In genomic region chr7:64558323-64558705, GRCh38 we compare ENCODE assay signal across 19 cellular contexts. TPM values are rescaled to one million over a fixed set of nuclear protein-coding genes. Genes with fewer than 3 reads are reported as not detected.
A peak's percentile ranks its signal among the peaks of the same experiment; 100 is the strongest.
DNase-seq lines count a peak whose midpoint lies in the region; ATAC-seq, FAIRE-seq and TF ChIP-seq lines count a peak whose summit lies in the region.
"Had no signal": no experiment of that assay in that cellular context is flagged by ENCODE, and none has a peak within 500 bp of the region (broad histone marks: within the 10 kb centered on the region; RNA-seq: fewer than 3 reads in every experiment).

No MANE protein-coding gene starts in this region.

- TF ChIP-seq CTCF in fibroblast of pulmonary artery (IDR thresholded peaks at IDR 0.05; ENCODE audit: low read length, missing control alignments) = no peak
- TF ChIP-seq CTCF in testis (IDR thresholded peaks at IDR 0.05) = no peak
- TF ChIP-seq CTCF in GM13976 (IDR thresholded peaks at IDR 0.05; ENCODE audit: borderline replicate concordance, control extremely low read depth, extremely low read depth, insufficient read depth, missing control alignments) = no peak

- CTCF ChIA-PET in activated CD8-positive, alpha-beta T cell treated with anti-CD3 and anti-CD28 coated beads, Interleukin-2, amount 10 ng/mL, durations not matched to agents 7 days and 5 days (lab: Charles Lee) = no interaction called here

- WGBS in testis, 2 donors = 52 to 68% methylated on average over 1 of the region's 1 CpG

- FAIRE-seq in frontal cortex (lab: Jason Lieb, UNC) = no peak

- no peak for TF ChIP-seq POLR2A in testis (IDR thresholded peaks at IDR 0.05)

- H3K27me3 Mint-ChIP-seq in activated CD8-positive, alpha-beta T cell treated with anti-CD3 and anti-CD28 coated beads, Interleukin-2, amount 10 ng/mL, durations not matched to agents 7 days and 5 days (ENCODE audit: low read depth) = no peaks in the 10 kb centered on the region
- H3K27me3 Mint-ChIP-seq: activated naive CD8-positive, alpha-beta T cell treated with anti-CD3 and anti-CD28 coated beads, Interleukin-2, amount 10 ng/mL, durations not matched to agents 7 days and 5 days; CD4-positive, alpha-beta T cell had no signal

- in situ Hi-C loops in GM13976 (cut with MboI; ENCODE audit: low sequenced_read_pairs, unreplicated experiment) = loop anchor here (25.0 kb wide), 1 partner anchor 246 kb away; the partner anchor contains the start of gene ZNF736

- no peak for ATAC-seq in activated CD8-positive, alpha-beta T cell treated with anti-CD3 and anti-CD28 coated beads, Interleukin-2, amount 10 ng/mL, durations not matched to agents 7 days and 5 days

- H3K36me3 ChIP-seq in testis (ENCODE audit: low read depth, missing control alignments) = no peaks in the 10 kb centered on the region
- H3K36me3 ChIP-seq: neutrophil, Peyer's patch had no signal

- peaks cover 32% of the 10 kb centered on the region for H3K9me3 Mint-ChIP-seq in activated CD8-positive, alpha-beta T cell treated with anti-CD3 and anti-CD28 coated beads, Interleukin-2, amount 10 ng/mL, durations not matched to agents 7 days and 5 days (ENCODE audit: insufficient read depth)

- no peaks in the 10 kb centered on the region for H3K27me3 ChIP-seq in testis
- H3K27me3 ChIP-seq: neutrophil, Peyer's patch, suprapubic skin had no signal

- intact Hi-C loops in testis (cut with DNase I; ENCODE audit: low total_unique reads) = no loop called here

- H3K4me3 ChIP-seq in fibroblast of pulmonary artery (replicated peaks; ENCODE audit: low read depth, low read length) (no peak overlapping the region), testis (no peak overlapping the region)
- H3K4me3 ChIP-seq: Peyer's patch, suprapubic skin had no signal

- H3K4me1 ChIP-seq in testis = peaks cover 24% of the 10 kb centered on the region

- no peaks in the 10 kb centered on the region for H3K9me3 ChIP-seq in testis
- H3K9me3 ChIP-seq: neutrophil, Peyer's patch, suprapubic skin had no signal

- DNase-seq in DMS 273 (lab: John Stamatoyannopoulos, UW; ENCODE audit: unreplicated experiment) = peak; percentile 61
- no peak for DNase-seq in DMS 273 treated with DMSO at 0.1 percent for 48 hours (lab: John Stamatoyannopoulos, UW)
- peak; percentile 61 for DNase-seq in RPMI8226
- DNase-seq in fibroblast of pulmonary artery (ENCODE audit: low read depth) = peak; percentile 3
- no peak for DNase-seq in testis
- DNase-seq in frontal cortex (ENCODE audit: low spot score in 2 of 2) = no peak
- DNase-seq in GM13976 (ENCODE audit: low spot score) = no peak
- no peak for DNase-seq in activated CD8-positive, alpha-beta T cell treated with anti-CD3 and anti-CD28 coated beads, Interleukin-2, amount 10 ng/mL, durations not matched to agents 7 days and 5 days
- DNase-seq: 8988T; activated naive CD8-positive, alpha-beta T cell treated with anti-CD3 and anti-CD28 coated beads, Interleukin-2, amount 10 ng/mL, durations not matched to agents 7 days and 5 days; activated T-cell treated with anti-CD3 and anti-CD28 coated beads for 4 hours; CD4-positive, alpha-beta T cell; NCI-H2029 treated with DMSO at 0.1 percent for 48 hours; NCI-H526; Peyer's patch; stimulated activated CD4-positive, alpha-beta T cell treated with anti-CD3 and anti-CD28 coated beads, Interleukin-15, amount 100 ng/mL, for 24 hours had no signal

- H3K4me1 Mint-ChIP-seq in activated CD8-positive, alpha-beta T cell treated with anti-CD3 and anti-CD28 coated beads, Interleukin-2, amount 10 ng/mL, durations not matched to agents 7 days and 5 days (ENCODE audit: low read depth) = peaks cover 16% of the 10 kb centered on the region

- H3K27ac ChIP-seq in testis = peak overlapping the region; percentile 66 to 76
- H3K27ac ChIP-seq: neutrophil, Peyer's patch, suprapubic skin had no signal

- peaks cover 71% of the 10 kb centered on the region for H3K36me3 Mint-ChIP-seq in activated CD8-positive, alpha-beta T cell treated with anti-CD3 and anti-CD28 coated beads, Interleukin-2, amount 10 ng/mL, durations not matched to agents 7 days and 5 days (ENCODE audit: low read depth)

- H3K27ac Mint-ChIP-seq in activated CD8-positive, alpha-beta T cell treated with anti-CD3 and anti-CD28 coated beads, Interleukin-2, amount 10 ng/mL, durations not matched to agents 7 days and 5 days = no peak overlapping the region
- H3K27ac Mint-ChIP-seq: activated naive CD8-positive, alpha-beta T cell treated with anti-CD3 and anti-CD28 coated beads, Interleukin-2, amount 10 ng/mL, durations not matched to agents 7 days and 5 days; CD4-positive, alpha-beta T cell; T-helper 1 cell treated with Interleukin-12 subunit alpha and Interleukin-12 subunit beta and Interleukin-4 antibody, amounts not matched to agents 30 μg/mL and 1 μg/mL, for 36 hours had no signal

- POLR2A ChIA-PET in activated CD8-positive, alpha-beta T cell treated with anti-CD3 and anti-CD28 coated beads, Interleukin-2, amount 10 ng/mL, durations not matched to agents 7 days and 5 days (lab: Charles Lee) = no interaction called here

- H3K4me3 Mint-ChIP-seq in activated CD8-positive, alpha-beta T cell treated with anti-CD3 and anti-CD28 coated beads, Interleukin-2, amount 10 ng/mL, durations not matched to agents 7 days and 5 days = no peak overlapping the region
- H3K4me3 Mint-ChIP-seq: activated naive CD8-positive, alpha-beta T cell treated with anti-CD3 and anti-CD28 coated beads, Interleukin-2, amount 10 ng/mL, durations not matched to agents 7 days and 5 days; T-helper 1 cell treated with Interleukin-12 subunit alpha and Interleukin-12 subunit beta and Interleukin-4 antibody, amounts not matched to agents 30 μg/mL and 1 μg/mL, for 36 hours had no signal

RNA-seq across cellular contexts. Expression of gene ZNF680, which starts 4.6 kb away (rescaled TPM):
- total RNA-seq in testis = 10 to 100 TPM; 19.4 to 19.5 TPM
- 2.9 TPM for polyA plus RNA-seq in testis (ENCODE audit: insufficient read depth, low read depth, low replicate concordance)
- total RNA-seq in frontal cortex = 59.1 TPM
- 10 to 100 TPM; 12.9 to 13.1 TPM for total RNA-seq in activated CD8-positive, alpha-beta T cell treated with anti-CD3 and anti-CD28 coated beads, Interleukin-2, amount 10 ng/mL, durations not matched to agents 7 days and 5 days

Comparison
In these comparisons a context has a peak if more than half of its experiments do, and no peak if none do; other contexts are left out.
1. DNase-seq: peak in DMS 273 (single experiment), RPMI8226 (single experiment) and fibroblast of pulmonary artery (single experiment); none in DMS 273 treated with DMSO at 0.1 percent for 48 hours (single experiment), testis (single experiment), frontal cortex (0 of 2), GM13976 (single experiment) and activated CD8-positive, alpha-beta T cell treated with anti-CD3 and anti-CD28 coated beads, Interleukin-2, amount 10 ng/mL, durations not matched to agents 7 days and 5 days (single experiment).